In the genomic region with DNA sequence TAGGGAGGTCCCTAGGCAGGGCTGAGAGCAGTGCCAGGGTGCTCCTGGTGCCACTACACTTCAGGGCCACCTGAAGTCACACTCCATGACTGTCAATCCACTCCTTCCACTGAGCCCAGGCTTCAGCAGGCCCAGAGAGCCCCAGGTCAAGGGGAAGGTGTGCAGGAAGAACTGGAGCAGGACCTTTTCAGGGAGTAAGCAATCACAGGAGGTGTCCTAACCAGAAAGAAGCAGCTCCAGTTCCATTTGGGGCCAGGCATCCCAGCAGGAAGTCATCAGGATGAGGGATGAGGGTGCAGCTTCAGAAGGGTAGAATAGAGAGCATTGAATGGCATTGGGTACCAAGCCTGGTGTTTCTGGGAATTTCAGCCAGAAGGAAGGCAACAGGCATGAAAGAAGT, we compare ENCODE assay signal across 15 cellular contexts.
DNase-seq lines count a peak whose midpoint lies in the region; ATAC-seq, FAIRE-seq and TF ChIP-seq lines count a peak whose summit lies in the region.
"Had no signal": no experiment of that assay in that cellular context is flagged by ENCODE, and none has a peak within 500 bp of the region (broad histone marks: within the 10 kb centered on the region; RNA-seq: fewer than 3 reads in every experiment).

No MANE protein-coding gene starts in this region.

- TF ChIP-seq POLR2A in HepG2 (IDR thresholded peaks at IDR 0.05; ENCODE audit: insufficient read depth in 1 of 2, low read depth in 2 of 2, low read length in 2 of 2) = no peak
- TF ChIP-seq POLR2A in right lobe of liver (IDR thresholded peaks at IDR 0.05) = no peak
- TF ChIP-seq POLR2A in esophagus muscularis mucosa (IDR thresholded peaks at IDR 0.05; ENCODE audit: low read depth) = no peak

- H2AFZ ChIP-seq in HepG2 (ENCODE audit: low read length) = no peak overlapping the region
- H2AFZ ChIP-seq in neural progenitor cell (replicated peaks) = peak overlapping the region; percentile 39

- in situ Hi-C loops in HepG2 (cut with HindIII; ENCODE audit: extremely low pct_ligation_motif_present, low pct_unique_long_range_greater_than_20kb) = no loop called here

- no peak overlapping the region for H3K4me3 Mint-ChIP-seq in neural progenitor cell

- no peak for TF ChIP-seq RAD21 in HepG2 (CRISPR knock-in tag; IDR thresholded peaks at IDR 0.05)

- no peak for FAIRE-seq in HepG2 (lab: Jason Lieb, UNC)
- FAIRE-seq: H54 had no signal

- no TSS peak for BruUV-seq in HepG2 (replicated peaks; lab: Mats Ljungman, UMichigan)

- 0 out of 5 replicates have a peak, but pooled peaks cover 0 to 2% of the 10 kb centered on the region in 2 experiments for H3K27me3 ChIP-seq in HepG2 (ENCODE audit: control insufficient read depth in 1 of 2, insufficient read depth in 2 of 2, low read length in 2 of 2)
- H3K27me3 ChIP-seq in right lobe of liver = no peaks in the 10 kb centered on the region
- no peaks in the 10 kb centered on the region for H3K27me3 ChIP-seq in esophagus muscularis mucosa
- H3K27me3 ChIP-seq in neural progenitor cell = no peaks in the 10 kb centered on the region
- H3K27me3 ChIP-seq: BLaER1 treated with 17β-estradiol and CSF1 and Interleukin-3, amounts not matched to agents 10 nM and 100 nM had no signal

- DNase-seq in HepG2 (ENCODE audit: low spot score) (no peak), right lobe of liver (no peak), esophagus muscularis mucosa (ENCODE audit: extremely low spot score) (peak; percentile 87), neural progenitor cell (ENCODE audit: low spot score) (no peak)
- DNase-seq: 8988T; AML-193; CD4-positive, CD25-positive, alpha-beta regulatory T cell; DMS53; GF-D8 had no signal

- no peak overlapping the region for H3K4me2 ChIP-seq in HepG2 (ENCODE audit: low read depth, low read length)
- H3K4me2 ChIP-seq in neural progenitor cell = no peak overlapping the region
- H3K4me2 ChIP-seq: BLaER1 treated with 17β-estradiol and CSF1 and Interleukin-3, amounts not matched to agents 10 nM and 100 nM had no signal

- H3K9ac ChIP-seq in HepG2 (ENCODE audit: insufficient read depth, low read depth, low read length) (no peak overlapping the region), neural progenitor cell (no peak overlapping the region)
- H3K9ac ChIP-seq: BLaER1 treated with 17β-estradiol and CSF1 and Interleukin-3, amounts not matched to agents 10 nM and 100 nM had no signal

- H4K20me1 ChIP-seq in HepG2 (ENCODE audit: insufficient read depth, low read length) (no peaks in the 10 kb centered on the region), neural progenitor cell (ENCODE audit: low read depth) (no peaks in the 10 kb centered on the region)
- H4K20me1 ChIP-seq: BLaER1 treated with 17β-estradiol and CSF1 and Interleukin-3, amounts not matched to agents 10 nM and 100 nM had no signal

- TF ChIP-seq CTCF in HepG2 (CRISPR knock-in tag; IDR thresholded peaks at IDR 0.05) = no peak
- no peak for TF ChIP-seq CTCF in right lobe of liver (IDR thresholded peaks at IDR 0.05)
- no peak for TF ChIP-seq CTCF in esophagus muscularis mucosa (IDR thresholded peaks at IDR 0.05)
- TF ChIP-seq CTCF in neural progenitor cell (IDR thresholded peaks at IDR 0.05) = no peak

- peak overlapping the region; percentile 51 for H3K27ac Mint-ChIP-seq in neural progenitor cell
- H3K27ac Mint-ChIP-seq: CD4-positive, CD25-positive, alpha-beta regulatory T cell had no signal

- no peaks in the 10 kb centered on the region for H3F3A ChIP-seq in neural progenitor cell (ENCODE audit: low read depth)

- CTCF ChIA-PET in HepG2 (lab: Yijun Ruan, JAX; ENCODE audit: low intra/inter-chr PET ratio, low total read pairs) = no interaction called here

- intact Hi-C loops in HepG2 (cut with micrococcal nuclease; ENCODE audit: unreplicated experiment) (no loop called here), right lobe of liver (cut with DNase I) (no loop called here), esophagus muscularis mucosa (cut with DNase I) (no loop called here)

- H3K9me3 Mint-ChIP-seq in neural progenitor cell = peaks cover 10% of the 10 kb centered on the region

- no peaks in the 10 kb centered on the region for H3K79me2 ChIP-seq in HepG2 (ENCODE audit: insufficient read depth, low read length)
- no peaks in the 10 kb centered on the region for H3K79me2 ChIP-seq in neural progenitor cell (ENCODE audit: low read depth)

- peaks cover 3% of the 10 kb centered on the region for H3K36me3 Mint-ChIP-seq in neural progenitor cell
- H3K36me3 Mint-ChIP-seq: CD4-positive, CD25-positive, alpha-beta regulatory T cell had no signal

- H3K27ac ChIP-seq in HepG2 (ENCODE audit: extremely low read length, insufficient read depth, low read length) (no peak overlapping the region), right lobe of liver (no peak overlapping the region), esophagus muscularis mucosa (replicated peaks in 1 of 4) (no peak overlapping the region), neural progenitor cell (no peak overlapping the region)
- H3K27ac ChIP-seq: BLaER1 treated with 17β-estradiol and CSF1 and Interleukin-3, amounts not matched to agents 10 nM and 100 nM had no signal

- no peak for TF ChIP-seq EP300 in HepG2 (IDR thresholded peaks at IDR 0.05; ENCODE audit: low read depth in 2 of 2, low read length in 2 of 2)
- no peak for TF ChIP-seq EP300 in HepG2 (CRISPR knock-in tag; IDR thresholded peaks at IDR 0.05; ENCODE audit: borderline replicate concordance)
- no peak for TF ChIP-seq EP300 in esophagus muscularis mucosa (IDR thresholded peaks at IDR 0.05)

- H3K4me1 ChIP-seq in HepG2 (ENCODE audit: insufficient read depth, low read length) (no peaks in the 10 kb centered on the region), right lobe of liver (peaks cover 0 to 17% (median 6%) of the 10 kb centered on the region in 4 donors), esophagus muscularis mucosa (peaks cover 0 to 4% (median 0%) of the 10 kb centered on the region in 4 donors), neural progenitor cell (no peaks in the 10 kb centered on the region)
- H3K4me1 ChIP-seq: BLaER1 treated with 17β-estradiol and CSF1 and Interleukin-3, amounts not matched to agents 10 nM and 100 nM had no signal

- peaks cover 4% of the 10 kb centered on the region for H3K27me3 Mint-ChIP-seq in neural progenitor cell (ENCODE audit: insufficient read depth, low read depth)
- H3K27me3 Mint-ChIP-seq: CD4-positive, CD25-positive, alpha-beta regulatory T cell had no signal

- H3K36me3 ChIP-seq in HepG2 (replicated peaks in 1 of 2; ENCODE audit: control insufficient read depth in 1 of 2, insufficient read depth in 2 of 2, low read length in 2 of 2) = no peaks in the 10 kb centered on the region
- no peaks in the 10 kb centered on the region for H3K36me3 ChIP-seq in right lobe of liver
- H3K36me3 ChIP-seq in esophagus muscularis mucosa = no peaks in the 10 kb centered on the region
- H3K36me3 ChIP-seq in neural progenitor cell = no peaks in the 10 kb centered on the region
- H3K36me3 ChIP-seq: BLaER1 treated with 17β-estradiol and CSF1 and Interleukin-3, amounts not matched to agents 10 nM and 100 nM had no signal

- POLR2A ChIA-PET in HepG2 (lab: Yijun Ruan, JAX) = no interaction called here

- H3K4me3 ChIP-seq in HepG2 (replicated peaks in 1 of 3; ENCODE audit: insufficient read depth in 1 of 3, low read depth in 2 of 3, low read length in 3 of 3) (no peak overlapping the region), right lobe of liver (no peak overlapping the region), esophagus muscularis mucosa (no peak overlapping the region), neural progenitor cell (no peak overlapping the region)
- H3K4me3 ChIP-seq: BLaER1 treated with 17β-estradiol and CSF1 and Interleukin-3, amounts not matched to agents 10 nM and 100 nM had no signal

- peaks cover 9% of the 10 kb centered on the region for H3K4me1 Mint-ChIP-seq in neural progenitor cell
- H3K4me1 Mint-ChIP-seq: CD4-positive, CD25-positive, alpha-beta regulatory T cell had no signal

- H3K9me3 ChIP-seq in HepG2 (ENCODE audit: low read length) (no peaks in the 10 kb centered on the region), right lobe of liver (no peaks in the 10 kb centered on the region), esophagus muscularis mucosa (no peaks in the 10 kb centered on the region), neural progenitor cell (ENCODE audit: low read depth) (peaks cover under 1% of the 10 kb centered on the region)

- ATAC-seq in HepG2 = no peak
- no peak for ATAC-seq in right lobe of liver
- no peak for ATAC-seq in HG03469 (IDR thresholded peaks at IDR 0.05; ENCODE audit: unreplicated experiment)
- no peak for ATAC-seq in GM18511 (IDR thresholded peaks at IDR 0.05; ENCODE audit: unreplicated experiment)
- ATAC-seq in HG03439 (IDR thresholded peaks at IDR 0.05; ENCODE audit: unreplicated experiment) = no peak
- ATAC-seq: HCT116 had no signal

TF ChIP-seq in HepG2, 621 proteins besides CTCF, POLR2A, EP300 and RAD21 (continues in another document):
- TF ChIP-seq, protein P1, sequence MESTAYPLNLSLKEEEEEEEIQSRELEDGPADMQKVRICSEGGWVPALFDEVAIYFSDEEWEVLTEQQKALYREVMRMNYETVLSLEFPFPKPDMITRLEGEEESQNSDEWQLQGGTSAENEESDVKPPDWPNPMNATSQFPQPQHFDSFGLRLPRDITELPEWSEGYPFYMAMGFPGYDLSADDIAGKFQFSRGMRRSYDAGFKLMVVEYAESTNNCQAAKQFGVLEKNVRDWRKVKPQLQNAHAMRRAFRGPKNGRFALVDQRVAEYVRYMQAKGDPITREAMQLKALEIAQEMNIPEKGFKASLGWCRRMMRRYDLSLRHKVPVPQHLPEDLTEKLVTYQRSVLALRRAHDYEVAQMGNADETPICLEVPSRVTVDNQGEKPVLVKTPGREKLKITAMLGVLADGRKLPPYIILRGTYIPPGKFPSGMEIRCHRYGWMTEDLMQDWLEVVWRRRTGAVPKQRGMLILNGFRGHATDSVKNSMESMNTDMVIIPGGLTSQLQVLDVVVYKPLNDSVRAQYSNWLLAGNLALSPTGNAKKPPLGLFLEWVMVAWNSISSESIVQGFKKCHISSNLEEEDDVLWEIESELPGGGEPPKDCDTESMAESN (CRISPR knock-in tag; conservative IDR thresholded peaks at IDR 0.05) = no peak
- no peak for TF ChIP-seq SOX5 (CRISPR knock-in tag; IDR thresholded peaks at IDR 0.05; ENCODE audit: borderline replicate concordance)
- TF ChIP-seq, protein P2, sequence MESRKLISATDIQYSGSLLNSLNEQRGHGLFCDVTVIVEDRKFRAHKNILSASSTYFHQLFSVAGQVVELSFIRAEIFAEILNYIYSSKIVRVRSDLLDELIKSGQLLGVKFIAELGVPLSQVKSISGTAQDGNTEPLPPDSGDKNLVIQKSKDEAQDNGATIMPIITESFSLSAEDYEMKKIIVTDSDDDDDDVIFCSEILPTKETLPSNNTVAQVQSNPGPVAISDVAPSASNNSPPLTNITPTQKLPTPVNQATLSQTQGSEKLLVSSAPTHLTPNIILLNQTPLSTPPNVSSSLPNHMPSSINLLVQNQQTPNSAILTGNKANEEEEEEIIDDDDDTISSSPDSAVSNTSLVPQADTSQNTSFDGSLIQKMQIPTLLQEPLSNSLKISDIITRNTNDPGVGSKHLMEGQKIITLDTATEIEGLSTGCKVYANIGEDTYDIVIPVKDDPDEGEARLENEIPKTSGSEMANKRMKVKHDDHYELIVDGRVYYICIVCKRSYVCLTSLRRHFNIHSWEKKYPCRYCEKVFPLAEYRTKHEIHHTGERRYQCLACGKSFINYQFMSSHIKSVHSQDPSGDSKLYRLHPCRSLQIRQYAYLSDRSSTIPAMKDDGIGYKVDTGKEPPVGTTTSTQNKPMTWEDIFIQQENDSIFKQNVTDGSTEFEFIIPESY (CRISPR knock-in tag; IDR thresholded peaks at IDR 0.05) = no peak
